Comparison of ENCODE assay signal across 20 cellular contexts in genomic region chr2:38218995-38219394, GRCh38.
"Had no signal": no experiment of that assay in that cellular context is flagged by ENCODE, and none has a peak within 500 bp of the region (broad histone marks: within the 10 kb centered on the region; RNA-seq: fewer than 3 reads in every experiment).

No MANE protein-coding gene starts in this region.

- H3K4me3 ChIP-seq: breast epithelium had no signal

- H3K27me3 ChIP-seq: breast epithelium had no signal

- H3K9me3 ChIP-seq: breast epithelium had no signal

- ATAC-seq: activated CD8-positive, alpha-beta T cell treated with anti-CD3 and anti-CD28 coated beads, Interleukin-2, amount 10 ng/mL, durations not matched to agents 7 days and 5 days; WTC11 had no signal

- DNase-seq: activated CD4-positive, alpha-beta T cell treated with anti-CD3 and anti-CD28 coated beads for 48 hours; activated CD4-positive, alpha-beta T cell treated with anti-CD3 and anti-CD28 coated beads, Interleukin-2, amount 50 U/mL, for 4 hours; activated CD4-positive, CD25-positive, alpha-beta regulatory T cell treated with anti-CD3 and anti-CD28 coated beads, Interleukin-2, amount 50 U/mL, for 72 hours; activated CD8-positive, alpha-beta memory T cell treated with anti-CD3 and anti-CD28 coated beads, Interleukin-2, amount 50 U/mL, for 48 hours; activated CD8-positive, alpha-beta T cell treated with anti-CD3 and anti-CD28 coated beads, Interleukin-2, amount 10 ng/mL, durations not matched to agents 7 days and 5 days; activated T-cell treated with anti-CD3 and anti-CD28 coated beads, Interleukin-2, amount 50 U/mL, for 1 hour; aorta; caudate nucleus; Karpas-422; MM.1S; NCI-H1105; NCI-H1436; NCI-H187; NCI-H2081 treated with DMSO at 0.1 percent for 48 hours; NCI-H2227 treated with DMSO at 0.1 percent for 48 hours; NCI-H526; NCI-H774; SIG-M5 had no signal

- H3K4me1 ChIP-seq: breast epithelium had no signal

- H3K36me3 ChIP-seq: breast epithelium had no signal
